ENCODE assay signal across 1 cellular context in genomic region chr19:45362291-45362690, GRCh38.
TF ChIP-seq lines count a peak whose summit lies in the region.

No MANE protein-coding gene starts in this region.

TF ChIP-seq in HepG2, 621 proteins besides CTCF, POLR2A, EP300 and RAD21:
- TF ChIP-seq ZC3H4 (CRISPR knock-in tag; IDR thresholded peaks at IDR 0.05; ENCODE audit: borderline replicate concordance) (no peak), HNF4G (IDR thresholded peaks at IDR 0.05; ENCODE audit: borderline replicate concordance, low read depth, low read length) (no peak), HNF4G (CRISPR knock-in tag; IDR thresholded peaks at IDR 0.05; ENCODE audit: borderline replicate concordance, low read depth) (no peak), AGO2 (optimal IDR thresholded peaks at IDR 0.05; ENCODE audit: low read depth, low read length) (peak; percentile 37), ZNF335 (CRISPR knock-in tag; IDR thresholded peaks at IDR 0.05) (no peak), ZNF605 (CRISPR knock-in tag; IDR thresholded peaks at IDR 0.05) (no peak), ZNF501 (CRISPR knock-in tag; IDR thresholded peaks at IDR 0.05) (no peak), RBFOX2 (IDR thresholded peaks at IDR 0.05; ENCODE audit: low read depth, low read length) (0 out of 2 replicates have a peak, but pooled peaks have one; percentile 19), KLF6 (CRISPR knock-in tag; IDR thresholded peaks at IDR 0.05) (no peak), ISX (CRISPR knock-in tag; conservative IDR thresholded peaks at IDR 0.05) (no peak)
